ENCODE assay signal across 1 cellular context in genomic region chr10:97537186-97537869, GRCh38.
TF ChIP-seq lines count a peak whose summit lies in the region.

No MANE protein-coding gene starts in this region.

TF ChIP-seq in HEK293, 187 proteins besides CTCF, POLR2A, EP300 and RAD21:
- TF ChIP-seq, protein P1, sequence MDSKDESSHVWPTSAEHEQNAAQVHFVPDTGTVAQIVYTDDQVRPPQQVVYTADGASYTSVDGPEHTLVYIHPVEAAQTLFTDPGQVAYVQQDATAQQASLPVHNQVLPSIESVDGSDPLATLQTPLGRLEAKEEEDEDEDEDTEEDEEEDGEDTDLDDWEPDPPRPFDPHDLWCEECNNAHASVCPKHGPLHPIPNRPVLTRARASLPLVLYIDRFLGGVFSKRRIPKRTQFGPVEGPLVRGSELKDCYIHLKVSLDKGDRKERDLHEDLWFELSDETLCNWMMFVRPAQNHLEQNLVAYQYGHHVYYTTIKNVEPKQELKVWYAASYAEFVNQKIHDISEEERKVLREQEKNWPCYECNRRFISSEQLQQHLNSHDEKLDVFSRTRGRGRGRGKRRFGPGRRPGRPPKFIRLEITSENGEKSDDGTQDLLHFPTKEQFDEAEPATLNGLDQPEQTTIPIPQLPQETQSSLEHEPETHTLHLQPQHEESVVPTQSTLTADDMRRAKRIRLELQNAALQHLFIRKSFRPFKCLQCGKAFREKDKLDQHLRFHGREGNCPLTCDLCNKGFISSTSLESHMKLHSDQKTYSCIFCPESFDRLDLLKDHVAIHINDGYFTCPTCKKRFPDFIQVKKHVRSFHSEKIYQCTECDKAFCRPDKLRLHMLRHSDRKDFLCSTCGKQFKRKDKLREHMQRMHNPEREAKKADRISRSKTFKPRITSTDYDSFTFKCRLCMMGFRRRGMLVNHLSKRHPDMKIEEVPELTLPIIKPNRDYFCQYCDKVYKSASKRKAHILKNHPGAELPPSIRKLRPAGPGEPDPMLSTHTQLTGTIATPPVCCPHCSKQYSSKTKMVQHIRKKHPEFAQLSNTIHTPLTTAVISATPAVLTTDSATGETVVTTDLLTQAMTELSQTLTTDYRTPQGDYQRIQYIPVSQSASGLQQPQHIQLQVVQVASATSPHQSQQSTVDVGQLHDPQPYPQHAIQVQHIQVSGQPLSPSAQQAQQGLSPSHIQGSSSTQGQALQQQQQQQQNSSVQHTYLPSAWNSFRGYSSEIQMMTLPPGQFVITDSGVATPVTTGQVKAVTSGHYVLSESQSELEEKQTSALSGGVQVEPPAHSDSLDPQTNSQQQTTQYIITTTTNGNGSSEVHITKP (tag by site-specific recombination; IDR thresholded peaks at IDR 0.05), result 0 out of 2 replicates have a peak, but pooled peaks have one; percentile 21
- TF ChIP-seq ZNF138 (tag by site-specific recombination; IDR thresholded peaks at IDR 0.05; ENCODE audit: borderline replicate concordance), result no peak
